11 cellular contexts compared by ENCODE assay signal in genomic region chr22:39526736-39527171, GRCh38. TPM values are rescaled to one million over a fixed set of nuclear protein-coding genes. Genes with fewer than 3 reads are reported as not detected.
DNase-seq lines count a peak whose midpoint lies in the region; ATAC-seq and TF ChIP-seq lines count a peak whose summit lies in the region.
"Had no signal": no experiment of that assay in that cellular context is flagged by ENCODE, and none has a peak within 500 bp of the region (broad histone marks: within the 10 kb centered on the region; RNA-seq: fewer than 3 reads in every experiment).

No MANE protein-coding gene starts in this region.

- no peak overlapping the region for H2BK120ac ChIP-seq in trophoblast cell (ENCODE audit: insufficient read depth, low read length, poor library complexity)

- no peak overlapping the region for H2BK12ac ChIP-seq in trophoblast cell (ENCODE audit: low read length)

- H2AK5ac ChIP-seq in trophoblast cell (ENCODE audit: low read length), result no peak overlapping the region

- H2AFZ ChIP-seq in trophoblast cell (ENCODE audit: insufficient read depth, low read length, poor library complexity), result no peak overlapping the region

- H3K4ac ChIP-seq in trophoblast cell (ENCODE audit: low read depth, low read length), result no peak overlapping the region

- TF ChIP-seq CTCF in ascending aorta (IDR thresholded peaks at IDR 0.05), result no peak

- no peak overlapping the region for H2BK5ac ChIP-seq in trophoblast cell (ENCODE audit: low read depth, low read length, poor library complexity)

- H3K9me3 ChIP-seq in ascending aorta (no peaks in the 10 kb centered on the region), trophoblast cell (ENCODE audit: insufficient read depth, low read depth, low read length) (no peaks in the 10 kb centered on the region)

- peaks cover 42 to 53% of the 10 kb centered on the region in 2 donors for H3K36me3 ChIP-seq in ascending aorta
- peaks cover 44 to 55% of the 10 kb centered on the region in 2 experiments for H3K36me3 ChIP-seq in trophoblast cell (ENCODE audit: control insufficient read depth in 1 of 2, insufficient read depth in 2 of 2, low read length in 2 of 2)

- peak; percentile 54 for DNase-seq in DMS 273 (lab: John Stamatoyannopoulos, UW; ENCODE audit: unreplicated experiment)
- DNase-seq in DMS 273 treated with DMSO at 0.1 percent for 48 hours (lab: John Stamatoyannopoulos, UW), result no peak
- DNase-seq in NAMALWA (ENCODE audit: low spot score), result peak; percentile 66
- DNase-seq in ascending aorta (ENCODE audit: low spot score in 2 of 2), result no peak
- DNase-seq in trophoblast cell, result peak in 1 of 2 donors; percentile 55
- DNase-seq in SW480 (ENCODE audit: low spot score), result no peak
- DNase-seq in NCI-H1417 treated with DMSO at 0.1 percent for 48 hours (lab: John Stamatoyannopoulos, UW), result no peak
- DNase-seq: 8988T, SW 1271 had no signal

- intact Hi-C loops in ascending aorta (cut with DNase I), result loop anchor here (5.0 kb wide), 2 partner anchors 174 to 354 kb away; no protein-coding TSS in a partner anchor

- H3K79me1 ChIP-seq in trophoblast cell (ENCODE audit: low read length), result peaks cover 2% of the 10 kb centered on the region

- ATAC-seq in HG02981 (IDR thresholded peaks at IDR 0.05; ENCODE audit: unreplicated experiment), result no peak

- H3K23ac ChIP-seq in trophoblast cell (ENCODE audit: low read length), result no peak overlapping the region

- H3K4me3 ChIP-seq in ascending aorta, result no peak overlapping the region
- H3K4me3 ChIP-seq in trophoblast cell (ENCODE audit: low read depth, low read length), result no peak overlapping the region

- H4K91ac ChIP-seq in trophoblast cell (ENCODE audit: low read depth, low read length), result no peak overlapping the region

- H3K18ac ChIP-seq in trophoblast cell (ENCODE audit: low read length), result no peak overlapping the region

- H4K8ac ChIP-seq in trophoblast cell (ENCODE audit: low read depth, low read length), result no peak overlapping the region

- no peak overlapping the region for H3K4me2 ChIP-seq in trophoblast cell (ENCODE audit: low read length)

- peak overlapping the region; percentile 30 to 51 for H3K27ac ChIP-seq in ascending aorta
- peak overlapping the region; percentile 26 for H3K27ac ChIP-seq in trophoblast cell (ENCODE audit: low read depth, low read length)

- no peaks in the 10 kb centered on the region for H3K27me3 ChIP-seq in ascending aorta
- H3K27me3 ChIP-seq in trophoblast cell (ENCODE audit: insufficient read depth, low read length), result no peaks in the 10 kb centered on the region

- H3K14ac ChIP-seq in trophoblast cell (ENCODE audit: low read length), result no peak overlapping the region

- H3K9ac ChIP-seq in trophoblast cell (ENCODE audit: low read length), result no peak overlapping the region

- H4K12ac ChIP-seq in trophoblast cell (ENCODE audit: low read depth, low read length), result no peak overlapping the region

- WGBS in trophoblast cell (ENCODE audit: extremely low coverage, insufficient coverage, insufficient read length), result no CpG with 5 or more reads among the region's 4 CpGs

- H3K79me2 ChIP-seq in trophoblast cell (ENCODE audit: control insufficient read depth, insufficient read depth, low read length, poor library complexity), result peaks cover 5% of the 10 kb centered on the region

- H3K4me1 ChIP-seq in ascending aorta, result peaks cover 38 to 64% of the 10 kb centered on the region in 2 donors
- peaks cover 11 to 29% of the 10 kb centered on the region in 2 experiments for H3K4me1 ChIP-seq in trophoblast cell (ENCODE audit: control insufficient read depth in 1 of 2, insufficient read depth in 2 of 2, low read length in 2 of 2)

RNA-seq across cellular contexts. Expression of gene RPS19BP1, which starts 5.8 kb away (rescaled TPM):
- 218 TPM for total RNA-seq in ascending aorta
- 87.1 and 87.7 TPM in 2 replicates for polyA plus RNA-seq in trophoblast cell (2013)

RNA-seq across cellular contexts. Expression of gene ATF4, which starts 6.4 kb away (rescaled TPM):
- 173 TPM for total RNA-seq in ascending aorta
- polyA plus RNA-seq in trophoblast cell (2013), result 602 and 615 TPM in 2 replicates

RNA-seq across cellular contexts. Expression of gene MIEF1, which starts 24.7 kb away (rescaled TPM):
- total RNA-seq in ascending aorta, result 22.5 TPM
- polyA plus RNA-seq in trophoblast cell (2013), result 26.5 and 27.5 TPM in 2 replicates

RNA-seq across cellular contexts. Expression of gene CACNA1I, which starts 43.8 kb away (rescaled TPM):
- not detected for total RNA-seq in ascending aorta
- 0.08 and 0.10 TPM in 2 replicates for polyA plus RNA-seq in trophoblast cell (2013)
- total RNA-seq: kidney epithelial cell had no signal

Comparison
In these comparisons a context has a peak if more than half of its experiments do, and no peak if none do; other contexts are left out.
1. DNase-seq: peak in DMS 273 (single experiment) and NAMALWA (single experiment); none in DMS 273 treated with DMSO at 0.1 percent for 48 hours (single experiment), ascending aorta (0 of 2), SW480 (single experiment) and NCI-H1417 treated with DMSO at 0.1 percent for 48 hours (single experiment).